ENCODE assay signal across 8 cellular contexts in the genomic region with DNA sequence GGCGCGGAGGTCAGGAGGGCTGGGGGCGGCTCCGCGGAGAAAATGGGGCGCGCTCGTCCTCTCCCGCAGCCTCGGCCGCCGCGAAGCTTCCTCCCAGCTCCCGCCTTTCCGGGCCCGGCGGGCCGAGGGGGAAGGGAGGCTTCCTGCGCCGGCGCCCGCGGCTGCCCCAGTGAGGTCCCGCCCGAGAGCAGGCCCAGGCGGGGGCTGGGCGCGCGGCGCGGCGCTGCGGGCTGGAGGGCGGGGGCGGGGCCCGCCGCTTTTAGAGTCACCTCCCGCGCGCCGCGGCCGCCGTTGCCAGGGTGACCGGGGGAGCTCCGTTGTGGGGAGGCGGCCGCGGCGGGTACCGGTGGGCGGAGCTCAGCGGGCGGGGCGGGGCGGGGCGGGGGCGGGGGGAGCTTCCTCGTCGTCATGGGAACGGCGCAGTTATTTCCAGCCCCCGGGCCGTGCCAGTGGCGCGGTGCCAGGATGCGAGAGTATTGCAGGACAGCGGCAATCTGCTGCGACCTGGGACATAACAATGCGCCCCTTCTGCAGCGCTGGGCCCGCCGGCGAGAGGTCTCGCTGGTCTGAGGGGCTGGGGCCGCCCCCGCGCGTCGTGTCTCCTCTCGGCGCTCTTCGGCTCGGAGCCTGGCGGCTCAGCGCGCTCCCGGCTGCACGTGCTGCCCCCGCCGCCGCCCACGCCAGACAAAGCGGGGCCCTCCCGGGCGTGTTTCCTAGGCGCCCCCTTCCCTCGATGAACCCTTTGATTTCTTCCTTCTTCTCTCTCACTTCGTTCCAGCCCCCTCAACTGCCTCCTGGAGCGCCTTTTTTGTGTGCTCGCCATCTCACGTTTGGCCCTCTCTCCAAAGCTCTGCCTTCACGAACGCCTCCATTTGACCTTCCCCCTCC. TPM values are rescaled to one million over a fixed set of nuclear protein-coding genes. Genes with fewer than 3 reads are reported as not detected.
A peak's percentile ranks its signal among the peaks of the same experiment; 100 is the strongest.
DNase-seq lines count a peak whose midpoint lies in the region; ATAC-seq, FAIRE-seq and TF ChIP-seq lines count a peak whose summit lies in the region.

No MANE protein-coding gene starts in this region.

- H3K4me3 ChIP-seq in WERI-Rb-1 (ENCODE audit: low read depth, low read length) (peak overlapping the region; percentile 70), mammary epithelial cell (replicated peaks in 1 of 3; ENCODE audit: insufficient read depth in 1 of 3, low read depth in 2 of 3, low read length in 3 of 3) (peak overlapping the region; percentile 68 to 78 (median 69)), small intestine (ENCODE audit: low read depth in 1 of 2, low read length in 2 of 2) (peak overlapping the region; percentile 50 to 67)

- BruUV-seq in mammary epithelial cell (replicated peaks; lab: Mats Ljungman, UMichigan) = no TSS peak

- no peak for TF ChIP-seq CTCF in WERI-Rb-1 (IDR thresholded peaks at IDR 0.05; ENCODE audit: low read depth, low read length)
- TF ChIP-seq CTCF in mammary epithelial cell (conservative IDR thresholded peaks at IDR 0.05 in 1 of 2, IDR thresholded peaks at IDR 0.05 in 1 of 2; ENCODE audit: extremely low read depth in 1 of 2, insufficient read depth in 1 of 2, low read depth in 1 of 2, low read length in 2 of 2) = no peak

- H3K4me2 ChIP-seq in mammary epithelial cell (ENCODE audit: insufficient read depth, low read depth, low read length) = peak overlapping the region; percentile 99

- 8% methylated on average over 36 of the region's 104 CpGs for WGBS in mammary epithelial cell (ENCODE audit: low coverage, missing lambda C conversion rate)
- WGBS in small intestine, 3 donors = 1 to 2% (median 2%) methylated on average over 64 to 104 of the region's 104 CpGs

- H3K27ac ChIP-seq in WERI-Rb-1 (peak overlapping the region; percentile 79), mammary epithelial cell (ENCODE audit: insufficient read depth, low read depth, low read length) (peak overlapping the region; percentile 76), small intestine (ENCODE audit: low read depth in 1 of 2, low read length in 1 of 2) (peak overlapping the region; percentile 22 to 93)

- no peaks in the 10 kb centered on the region for H3K79me2 ChIP-seq in mammary epithelial cell (ENCODE audit: insufficient read depth, low read length)

- H3K9ac ChIP-seq in mammary epithelial cell (ENCODE audit: insufficient read depth, low read length) = peak overlapping the region; percentile 86

- in situ Hi-C loops in mammary epithelial cell (cut with MboI; ENCODE audit: low sequenced_read_pairs in 2 of 2) = no loop called here

- H3K27me3 ChIP-seq in WERI-Rb-1 (ENCODE audit: insufficient read depth, low read depth, severe bottlenecking) = no peaks in the 10 kb centered on the region
- H3K27me3 ChIP-seq in mammary epithelial cell (ENCODE audit: insufficient read depth, low read length) = no peaks in the 10 kb centered on the region
- H3K27me3 ChIP-seq in small intestine (ENCODE audit: control insufficient read depth in 2 of 2, insufficient read depth in 2 of 2, low read length in 2 of 2) = no peaks in the 10 kb centered on the region

- CTCF ChIA-PET in mammary epithelial cell (lab: Charles Lee; ENCODE audit: low non-redundant PET) = interaction anchor here (0.6 to 1.2 kb wide), 5 partner anchors 23 to 69 kb away, joined by 3 to 11 read pairs (median 4); no protein-coding TSS in a partner anchor

- intact Hi-C loops in mammary epithelial cell (cut with micrococcal nuclease) = loop anchor here (2.0 kb wide), 1 partner anchor 17 kb away; the partner anchor contains the start of gene IER5

- FAIRE-seq in small intestine (lab: Jason Lieb, UNC) = no peak

- H3K36me3 ChIP-seq in WERI-Rb-1 (no peaks in the 10 kb centered on the region), mammary epithelial cell (ENCODE audit: insufficient read depth, low read length) (no peaks in the 10 kb centered on the region), small intestine (ENCODE audit: control insufficient read depth in 2 of 2, insufficient read depth in 2 of 2, low read length in 2 of 2) (no peaks in the 10 kb centered on the region)

- peak overlapping the region; percentile 75 for H2AFZ ChIP-seq in mammary epithelial cell (ENCODE audit: low read depth, low read length)

- no peaks in the 10 kb centered on the region for H3K9me3 ChIP-seq in WERI-Rb-1 (ENCODE audit: severe bottlenecking)
- no peaks in the 10 kb centered on the region for H3K9me3 ChIP-seq in mammary epithelial cell (replicated peaks; ENCODE audit: insufficient read depth, low read length)
- no peaks in the 10 kb centered on the region for H3K9me3 ChIP-seq in small intestine (ENCODE audit: control insufficient read depth, low read depth)

- DNase-seq in A172 (ENCODE audit: low spot score) (peak; percentile 74), NCI-H2171 (lab: John Stamatoyannopoulos, UW) (peak; percentile 91), WERI-Rb-1 (peak; percentile 77), mammary epithelial cell (peak; percentile 85), iPS-NIHi7 (ENCODE audit: extremely low spot score) (peak; percentile 91), small intestine (peak; percentile 82)

- H3K4me1 ChIP-seq in mammary epithelial cell (ENCODE audit: insufficient read depth, low read length) = peaks cover 62% of the 10 kb centered on the region
- H3K4me1 ChIP-seq in small intestine (ENCODE audit: control insufficient read depth in 2 of 2, insufficient read depth in 1 of 2, low read depth in 1 of 2, low read length in 1 of 2) = peaks cover 0 to 20% of the 10 kb centered on the region in 2 donors

- ATAC-seq in GM18861 (IDR thresholded peaks at IDR 0.05; ENCODE audit: unreplicated experiment) = peak; percentile 56
- ATAC-seq in HG03095 (IDR thresholded peaks at IDR 0.05; ENCODE audit: unreplicated experiment) = peak; percentile 77

- H4K20me1 ChIP-seq in mammary epithelial cell (ENCODE audit: insufficient read depth, low read length) = no peaks in the 10 kb centered on the region

- dilution Hi-C loops in mammary epithelial cell (cut with HindIII; ENCODE audit: low sequenced_read_pairs) = no loop called here

RNA-seq across cellular contexts. Expression of gene IER5, which starts 16.9 kb away (rescaled TPM):
- total RNA-seq in A172 (2014; rRNA removed; shearing (Covaris generic)) = 41.9 and 45.0 TPM in 2 replicates
- total RNA-seq in mammary epithelial cell = 10 to 100 TPM; 16.3 to 37.5 TPM
- polyA plus RNA-seq in mammary epithelial cell = 21.0 TPM
- polyA minus RNA-seq in mammary epithelial cell = 11.8 TPM
- 1 to 10 TPM; 4.5 to 7.4 (median 5.1) TPM for polyA plus RNA-seq in small intestine

Comparison
In these comparisons a context has a peak if more than half of its experiments do, and no peak if none do; other contexts are left out.
1. Peak in every context shown above with its lines: DNase-seq, ATAC-seq, H3K4me3 ChIP-seq and H3K27ac ChIP-seq.